14 cellular contexts compared by ENCODE assay signal in genomic region chr11:34509336-34509902, GRCh38. TPM values are rescaled to one million over a fixed set of nuclear protein-coding genes. Genes with fewer than 3 reads are reported as not detected.
"Had no signal": no experiment of that assay in that cellular context is flagged by ENCODE, and none has a peak within 500 bp of the region (broad histone marks: within the 10 kb centered on the region; RNA-seq: fewer than 3 reads in every experiment).

No MANE protein-coding gene starts in this region.

- H3K27ac Mint-ChIP-seq: activated naive CD8-positive, alpha-beta T cell treated with anti-CD3 and anti-CD28 coated beads, Interleukin-2, amount 50 U/mL, for 24 hours; activated T-helper 1 cell treated with anti-CD3 and anti-CD28 coated beads, Interleukin-12 subunit alpha, Interleukin-12 subunit beta, Interleukin-2, Interleukin-4 antibody, amounts not matched to agents 30 ng/mL and 10 ng/mL and 1 ng/mL, durations not matched to agents 14 hours and 24 hours and 36 hours; neural progenitor cell had no signal

- H3K27me3 Mint-ChIP-seq: activated naive CD8-positive, alpha-beta T cell treated with anti-CD3 and anti-CD28 coated beads, Interleukin-2, amount 50 U/mL, for 24 hours had no signal

- H3K36me3 ChIP-seq: ascending aorta, esophagus muscularis mucosa, neural progenitor cell, thyroid gland, uterus had no signal

- H3K9me3 ChIP-seq: ascending aorta, esophagus muscularis mucosa, thyroid gland, uterus had no signal

- H3K27me3 ChIP-seq: ascending aorta, esophagus muscularis mucosa, neural progenitor cell, thyroid gland, uterus had no signal

- DNase-seq: activated CD4-positive, alpha-beta T cell treated with anti-CD3 and anti-CD28 coated beads for 48 hours; activated naive CD4-positive, alpha-beta T cell; activated naive CD8-positive, alpha-beta T cell treated with anti-CD3 and anti-CD28 coated beads, Interleukin-2, amount 50 U/mL, for 24 hours; glutamatergic neuron; right cardiac atrium; small intestine; thyroid gland; uterus had no signal

- H3K4me1 Mint-ChIP-seq: activated naive CD8-positive, alpha-beta T cell treated with anti-CD3 and anti-CD28 coated beads, Interleukin-2, amount 50 U/mL, for 24 hours had no signal

- H3K4me1 ChIP-seq: ascending aorta, esophagus muscularis mucosa, uterus had no signal

- H3K9me3 Mint-ChIP-seq: activated naive CD8-positive, alpha-beta T cell treated with anti-CD3 and anti-CD28 coated beads, Interleukin-2, amount 50 U/mL, for 24 hours; activated T-helper 1 cell treated with anti-CD3 and anti-CD28 coated beads, Interleukin-12 subunit alpha, Interleukin-12 subunit beta, Interleukin-2, Interleukin-4 antibody, amounts not matched to agents 30 ng/mL and 10 ng/mL and 1 ng/mL, durations not matched to agents 14 hours and 24 hours and 36 hours; neural progenitor cell had no signal

- H3K4me3 Mint-ChIP-seq: activated naive CD8-positive, alpha-beta T cell treated with anti-CD3 and anti-CD28 coated beads, Interleukin-2, amount 50 U/mL, for 24 hours; activated T-helper 1 cell treated with anti-CD3 and anti-CD28 coated beads, Interleukin-12 subunit alpha, Interleukin-12 subunit beta, Interleukin-2, Interleukin-4 antibody, amounts not matched to agents 30 ng/mL and 10 ng/mL and 1 ng/mL, durations not matched to agents 14 hours and 24 hours and 36 hours; neural progenitor cell had no signal

- H3K4me3 ChIP-seq: ascending aorta, esophagus muscularis mucosa, neural progenitor cell, thyroid gland, uterus had no signal

- ATAC-seq: activated naive CD8-positive, alpha-beta T cell treated with anti-CD3 and anti-CD28 coated beads, Interleukin-2, amount 50 U/mL, for 24 hours; right cardiac atrium had no signal

- H2AFZ ChIP-seq: neural progenitor cell had no signal

- H3K36me3 Mint-ChIP-seq: neural progenitor cell had no signal

- H3K4me2 ChIP-seq: neural progenitor cell had no signal

- H3K27ac ChIP-seq: ascending aorta, esophagus muscularis mucosa, neural progenitor cell, thyroid gland, uterus had no signal

RNA-seq across cellular contexts. Expression of gene ELF5, which starts 4.2 kb away (rescaled TPM):
- total RNA-seq: activated T-helper 1 cell treated with anti-CD3 and anti-CD28 coated beads, Interleukin-12 subunit alpha, Interleukin-12 subunit beta, Interleukin-2, Interleukin-4 antibody, amounts not matched to agents 30 ng/mL and 10 ng/mL and 1 ng/mL, durations not matched to agents 14 hours and 24 hours and 36 hours; ascending aorta; esophagus muscularis mucosa; myocyte; posterior vena cava; right cardiac atrium; thyroid gland; uterus had no signal
